ENCODE assay signal across 1 cellular context in genomic region chr9:6412572-6413364, GRCh38.
TF ChIP-seq lines count a peak whose summit lies in the region.

Gene UHRF2 (plus strand): TSS chr9:6413199. CDS start chr9:6413491, 292 bp downstream.

TF ChIP-seq in HepG2, 621 proteins besides CTCF, POLR2A, EP300 and RAD21 (continued from another document and continues in another):
- TF ChIP-seq KIAA2018 (CRISPR knock-in tag; IDR thresholded peaks at IDR 0.05; ENCODE audit: borderline replicate concordance) (no peak), ZNF354B (CRISPR knock-in tag; IDR thresholded peaks at IDR 0.05) (no peak), SIN3A (IDR thresholded peaks at IDR 0.05; ENCODE audit: borderline replicate concordance, low read depth, low read length) (0 out of 2 replicates have a peak, but pooled peaks have one; percentile 50), ISX (CRISPR knock-in tag; conservative IDR thresholded peaks at IDR 0.05) (0 out of 2 replicates have a peak, but pooled peaks have one; percentile 38), ZNF33B (CRISPR knock-in tag; IDR thresholded peaks at IDR 0.05) (no peak), ARNT (IDR thresholded peaks at IDR 0.05) (no peak), ZNF383 (CRISPR knock-in tag; IDR thresholded peaks at IDR 0.05; ENCODE audit: borderline replicate concordance) (no peak), AGO2 (optimal IDR thresholded peaks at IDR 0.05; ENCODE audit: low read depth, low read length) (no peak), ZHX1 (CRISPR knock-in tag; IDR thresholded peaks at IDR 0.05; ENCODE audit: low read depth) (0 out of 2 replicates have a peak, but pooled peaks have one; percentile 10), ZNF256 (CRISPR knock-in tag; conservative IDR thresholded peaks at IDR 0.05) (no peak), SRF (IDR thresholded peaks at IDR 0.05; ENCODE audit: low read depth, low read length) (no peak), ZNF891 (CRISPR knock-in tag; IDR thresholded peaks at IDR 0.05) (no peak), HMG20A (CRISPR knock-in tag; IDR thresholded peaks at IDR 0.05; ENCODE audit: borderline replicate concordance) (no peak; the same call in 1 of the 2 replicates), ZNF205 (CRISPR knock-in tag; IDR thresholded peaks at IDR 0.05) (peak; percentile 97), CHD4 (IDR thresholded peaks at IDR 0.05; ENCODE audit: borderline replicate concordance, low read length) (peak; percentile 66; the same call in 1 of the 2 replicates), TOE1 (CRISPR knock-in tag; IDR thresholded peaks at IDR 0.05) (no peak), XBP1 (CRISPR knock-in tag; IDR thresholded peaks at IDR 0.05) (no peak), KAT2B (IDR thresholded peaks at IDR 0.05; ENCODE audit: borderline replicate concordance, low read depth, low read length) (no peak)
- TF ChIP-seq, protein P1, sequence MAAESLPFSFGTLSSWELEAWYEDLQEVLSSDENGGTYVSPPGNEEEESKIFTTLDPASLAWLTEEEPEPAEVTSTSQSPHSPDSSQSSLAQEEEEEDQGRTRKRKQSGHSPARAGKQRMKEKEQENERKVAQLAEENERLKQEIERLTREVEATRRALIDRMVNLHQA (CRISPR knock-in tag; IDR thresholded peaks at IDR 0.05): no peak
- TF ChIP-seq, protein P2, sequence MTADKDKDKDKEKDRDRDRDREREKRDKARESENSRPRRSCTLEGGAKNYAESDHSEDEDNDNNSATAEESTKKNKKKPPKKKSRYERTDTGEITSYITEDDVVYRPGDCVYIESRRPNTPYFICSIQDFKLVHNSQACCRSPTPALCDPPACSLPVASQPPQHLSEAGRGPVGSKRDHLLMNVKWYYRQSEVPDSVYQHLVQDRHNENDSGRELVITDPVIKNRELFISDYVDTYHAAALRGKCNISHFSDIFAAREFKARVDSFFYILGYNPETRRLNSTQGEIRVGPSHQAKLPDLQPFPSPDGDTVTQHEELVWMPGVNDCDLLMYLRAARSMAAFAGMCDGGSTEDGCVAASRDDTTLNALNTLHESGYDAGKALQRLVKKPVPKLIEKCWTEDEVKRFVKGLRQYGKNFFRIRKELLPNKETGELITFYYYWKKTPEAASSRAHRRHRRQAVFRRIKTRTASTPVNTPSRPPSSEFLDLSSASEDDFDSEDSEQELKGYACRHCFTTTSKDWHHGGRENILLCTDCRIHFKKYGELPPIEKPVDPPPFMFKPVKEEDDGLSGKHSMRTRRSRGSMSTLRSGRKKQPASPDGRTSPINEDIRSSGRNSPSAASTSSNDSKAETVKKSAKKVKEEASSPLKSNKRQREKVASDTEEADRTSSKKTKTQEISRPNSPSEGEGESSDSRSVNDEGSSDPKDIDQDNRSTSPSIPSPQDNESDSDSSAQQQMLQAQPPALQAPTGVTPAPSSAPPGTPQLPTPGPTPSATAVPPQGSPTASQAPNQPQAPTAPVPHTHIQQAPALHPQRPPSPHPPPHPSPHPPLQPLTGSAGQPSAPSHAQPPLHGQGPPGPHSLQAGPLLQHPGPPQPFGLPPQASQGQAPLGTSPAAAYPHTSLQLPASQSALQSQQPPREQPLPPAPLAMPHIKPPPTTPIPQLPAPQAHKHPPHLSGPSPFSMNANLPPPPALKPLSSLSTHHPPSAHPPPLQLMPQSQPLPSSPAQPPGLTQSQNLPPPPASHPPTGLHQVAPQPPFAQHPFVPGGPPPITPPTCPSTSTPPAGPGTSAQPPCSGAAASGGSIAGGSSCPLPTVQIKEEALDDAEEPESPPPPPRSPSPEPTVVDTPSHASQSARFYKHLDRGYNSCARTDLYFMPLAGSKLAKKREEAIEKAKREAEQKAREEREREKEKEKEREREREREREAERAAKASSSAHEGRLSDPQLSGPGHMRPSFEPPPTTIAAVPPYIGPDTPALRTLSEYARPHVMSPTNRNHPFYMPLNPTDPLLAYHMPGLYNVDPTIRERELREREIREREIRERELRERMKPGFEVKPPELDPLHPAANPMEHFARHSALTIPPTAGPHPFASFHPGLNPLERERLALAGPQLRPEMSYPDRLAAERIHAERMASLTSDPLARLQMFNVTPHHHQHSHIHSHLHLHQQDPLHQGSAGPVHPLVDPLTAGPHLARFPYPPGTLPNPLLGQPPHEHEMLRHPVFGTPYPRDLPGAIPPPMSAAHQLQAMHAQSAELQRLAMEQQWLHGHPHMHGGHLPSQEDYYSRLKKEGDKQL (CRISPR knock-in tag; IDR thresholded peaks at IDR 0.05; ENCODE audit: low read depth): no peak
- TF ChIP-seq, protein P3, sequence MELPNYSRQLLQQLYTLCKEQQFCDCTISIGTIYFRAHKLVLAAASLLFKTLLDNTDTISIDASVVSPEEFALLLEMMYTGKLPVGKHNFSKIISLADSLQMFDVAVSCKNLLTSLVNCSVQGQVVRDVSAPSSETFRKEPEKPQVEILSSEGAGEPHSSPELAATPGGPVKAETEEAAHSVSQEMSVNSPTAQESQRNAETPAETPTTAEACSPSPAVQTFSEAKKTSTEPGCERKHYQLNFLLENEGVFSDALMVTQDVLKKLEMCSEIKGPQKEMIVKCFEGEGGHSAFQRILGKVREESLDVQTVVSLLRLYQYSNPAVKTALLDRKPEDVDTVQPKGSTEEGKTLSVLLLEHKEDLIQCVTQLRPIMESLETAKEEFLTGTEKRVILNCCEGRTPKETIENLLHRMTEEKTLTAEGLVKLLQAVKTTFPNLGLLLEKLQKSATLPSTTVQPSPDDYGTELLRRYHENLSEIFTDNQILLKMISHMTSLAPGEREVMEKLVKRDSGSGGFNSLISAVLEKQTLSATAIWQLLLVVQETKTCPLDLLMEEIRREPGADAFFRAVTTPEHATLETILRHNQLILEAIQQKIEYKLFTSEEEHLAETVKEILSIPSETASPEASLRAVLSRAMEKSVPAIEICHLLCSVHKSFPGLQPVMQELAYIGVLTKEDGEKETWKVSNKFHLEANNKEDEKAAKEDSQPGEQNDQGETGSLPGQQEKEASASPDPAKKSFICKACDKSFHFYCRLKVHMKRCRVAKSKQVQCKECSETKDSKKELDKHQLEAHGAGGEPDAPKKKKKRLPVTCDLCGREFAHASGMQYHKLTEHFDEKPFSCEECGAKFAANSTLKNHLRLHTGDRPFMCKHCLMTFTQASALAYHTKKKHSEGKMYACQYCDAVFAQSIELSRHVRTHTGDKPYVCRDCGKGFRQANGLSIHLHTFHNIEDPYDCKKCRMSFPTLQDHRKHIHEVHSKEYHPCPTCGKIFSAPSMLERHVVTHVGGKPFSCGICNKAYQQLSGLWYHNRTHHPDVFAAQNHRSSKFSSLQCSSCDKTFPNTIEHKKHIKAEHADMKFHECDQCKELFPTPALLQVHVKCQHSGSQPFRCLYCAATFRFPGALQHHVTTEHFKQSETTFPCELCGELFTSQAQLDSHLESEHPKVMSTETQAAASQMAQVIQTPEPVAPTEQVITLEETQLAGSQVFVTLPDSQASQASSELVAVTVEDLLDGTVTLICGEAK (IDR thresholded peaks at IDR 0.05): no peak
- TF ChIP-seq, protein P3 (CRISPR knock-in tag; IDR thresholded peaks at IDR 0.05): no peak
- TF ChIP-seq, protein P4, sequence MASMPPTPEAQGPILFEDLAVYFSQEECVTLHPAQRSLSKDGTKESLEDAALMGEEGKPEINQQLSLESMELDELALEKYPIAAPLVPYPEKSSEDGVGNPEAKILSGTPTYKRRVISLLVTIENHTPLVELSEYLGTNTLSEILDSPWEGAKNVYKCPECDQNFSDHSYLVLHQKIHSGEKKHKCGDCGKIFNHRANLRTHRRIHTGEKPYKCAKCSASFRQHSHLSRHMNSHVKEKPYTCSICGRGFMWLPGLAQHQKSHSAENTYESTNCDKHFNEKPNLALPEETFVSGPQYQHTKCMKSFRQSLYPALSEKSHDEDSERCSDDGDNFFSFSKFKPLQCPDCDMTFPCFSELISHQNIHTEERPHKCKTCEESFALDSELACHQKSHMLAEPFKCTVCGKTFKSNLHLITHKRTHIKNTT (CRISPR knock-in tag; IDR thresholded peaks at IDR 0.05): 0 out of 2 replicates have a peak, but pooled peaks have one; percentile 68
